ENCODE assay signal across 22 cellular contexts in genomic region chr3:181622365-181622764, GRCh38.
DNase-seq lines count a peak whose midpoint lies in the region; ATAC-seq and TF ChIP-seq lines count a peak whose summit lies in the region.
"Had no signal": no experiment of that assay in that cellular context is flagged by ENCODE, and none has a peak within 500 bp of the region (broad histone marks: within the 10 kb centered on the region; RNA-seq: fewer than 3 reads in every experiment).

No MANE protein-coding gene starts in this region.

- no peak overlapping the region; the same call in 1 of the 2 replicates for H2AFZ ChIP-seq in GM23338

- H3K9me2 ChIP-seq in GM23338 (ENCODE audit: insufficient read depth): no peaks in the 10 kb centered on the region

- DNase-seq in Daoy (ENCODE audit: low read depth): peak; percentile 62
- DNase-seq in NCI-H69 (lab: John Stamatoyannopoulos, UW): peak; percentile 10
- DNase-seq in chondrocyte (ENCODE audit: low spot score): no peak
- DNase-seq in GM23338 (ENCODE audit: low spot score): no peak
- no peak for DNase-seq in NCI-H1048 (lab: John Stamatoyannopoulos, UW)
- DNase-seq: ACHN; activated CD4-positive, CD25-positive, alpha-beta regulatory T cell; activated effector memory CD4-positive, alpha-beta T cell treated with anti-CD3 and anti-CD28 coated beads, Interleukin-2, amount 50 U/mL, for 16 hours; islet precursor cell; NCI-H187; NCI-H446 treated with DMSO at 0.1 percent for 48 hours; retina; SHP77 treated with DMSO at 0.1 percent for 48 hours; stomach; T-helper 17 cell had no signal

- no peak for ATAC-seq in activated T-helper 17 cell treated with anti-CD3 and anti-CD28 coated beads, Interleukin-2, amount 50 U/mL, for 72 hours (replicated peaks)
- ATAC-seq in GM23338 (no peak), HG03280 (IDR thresholded peaks at IDR 0.05; ENCODE audit: unreplicated experiment) (no peak)
- ATAC-seq: esophagus mucosa, T-helper 17 cell had no signal

- H3F3A ChIP-seq in GM23338 (replicated peaks; ENCODE audit: low read depth): no peaks in the 10 kb centered on the region

- no peak overlapping the region for H3K4me2 ChIP-seq in GM23338

- peak overlapping the region; percentile 58 for H3K27ac ChIP-seq in layer of hippocampus (ENCODE audit: low read depth, low read length)
- no peak overlapping the region for H3K27ac ChIP-seq in GM23338 (ENCODE audit: low read depth)
- H3K27ac ChIP-seq: coronary artery, stomach, vagina had no signal

- H3K27me3 Mint-ChIP-seq in chondrocyte (ENCODE audit: low read depth) (no peaks in the 10 kb centered on the region), GM23338 (ENCODE audit: insufficient read depth, low read depth, poor library complexity) (no peaks in the 10 kb centered on the region)
- H3K27me3 Mint-ChIP-seq in activated T-helper 17 cell treated with anti-CD3 and anti-CD28 coated beads, Interleukin-2, amount 50 U/mL, for 72 hours: peaks cover 10% of the 10 kb centered on the region
- H3K27me3 Mint-ChIP-seq: T-helper 17 cell had no signal

- TF ChIP-seq CTCF in chondrocyte (IDR thresholded peaks at IDR 0.05) (no peak), GM23338 (conservative IDR thresholded peaks at IDR 0.05; ENCODE audit: low read depth in 2 of 2) (no peak)

- H3K9me3 Mint-ChIP-seq in chondrocyte (ENCODE audit: low read depth) (no peaks in the 10 kb centered on the region), GM23338 (no peaks in the 10 kb centered on the region)
- H3K9me3 Mint-ChIP-seq in activated T-helper 17 cell treated with anti-CD3 and anti-CD28 coated beads, Interleukin-2, amount 50 U/mL, for 72 hours: peaks cover 3% of the 10 kb centered on the region
- H3K9me3 Mint-ChIP-seq: CD14-positive monocyte had no signal

- H3K27ac Mint-ChIP-seq in chondrocyte (ENCODE audit: unreplicated experiment): peak overlapping the region; percentile 9
- H3K27ac Mint-ChIP-seq in activated T-helper 17 cell treated with anti-CD3 and anti-CD28 coated beads, Interleukin-2, amount 50 U/mL, for 72 hours: no peak overlapping the region
- H3K27ac Mint-ChIP-seq in GM23338: no peak overlapping the region
- H3K27ac Mint-ChIP-seq: CD14-positive monocyte, T-helper 17 cell had no signal

- H3K36me3 ChIP-seq in GM23338 (ENCODE audit: insufficient read depth): no peaks in the 10 kb centered on the region
- H3K36me3 ChIP-seq: stomach, vagina had no signal

- H3K27me3 ChIP-seq in layer of hippocampus (ENCODE audit: control insufficient read depth, insufficient read depth, low read length): no peaks in the 10 kb centered on the region
- H3K27me3 ChIP-seq in GM23338 (ENCODE audit: insufficient read depth): no peaks in the 10 kb centered on the region
- H3K27me3 ChIP-seq: stomach, vagina had no signal

- H3K4me3 ChIP-seq in GM23338: no peak overlapping the region
- H3K4me3 ChIP-seq: coronary artery, stomach, vagina had no signal

- H3K4me1 ChIP-seq in GM23338 (ENCODE audit: insufficient read depth): peaks cover 3% of the 10 kb centered on the region; the same call in 1 of the 2 replicates
- H3K4me1 ChIP-seq: stomach, vagina had no signal

- H3K4me3 Mint-ChIP-seq in chondrocyte (ENCODE audit: unreplicated experiment) (no peak overlapping the region), GM23338 (no peak overlapping the region)
- no peak overlapping the region for H3K4me3 Mint-ChIP-seq in activated T-helper 17 cell treated with anti-CD3 and anti-CD28 coated beads, Interleukin-2, amount 50 U/mL, for 72 hours
- H3K4me3 Mint-ChIP-seq: CD14-positive monocyte, T-helper 17 cell had no signal

- H3K4me1 Mint-ChIP-seq in chondrocyte (ENCODE audit: low read depth) (peaks cover 26% of the 10 kb centered on the region), GM23338 (peaks cover 5% of the 10 kb centered on the region; the same call in 2 of the 3 replicates)
- H3K4me1 Mint-ChIP-seq in activated T-helper 17 cell treated with anti-CD3 and anti-CD28 coated beads, Interleukin-2, amount 50 U/mL, for 72 hours: no peaks in the 10 kb centered on the region
- H3K4me1 Mint-ChIP-seq: T-helper 17 cell had no signal

- no peaks in the 10 kb centered on the region for H3K36me3 Mint-ChIP-seq in chondrocyte (ENCODE audit: low read depth)
- no peaks in the 10 kb centered on the region for H3K36me3 Mint-ChIP-seq in activated T-helper 17 cell treated with anti-CD3 and anti-CD28 coated beads, Interleukin-2, amount 50 U/mL, for 72 hours (ENCODE audit: low read depth)
- H3K36me3 Mint-ChIP-seq in GM23338 (ENCODE audit: low read depth): no peaks in the 10 kb centered on the region
- H3K36me3 Mint-ChIP-seq: CD14-positive monocyte had no signal

- H4K20me1 ChIP-seq in GM23338 (replicated peaks; ENCODE audit: insufficient read depth): no peaks in the 10 kb centered on the region

- no peaks in the 10 kb centered on the region for H3K79me2 ChIP-seq in GM23338 (replicated peaks; ENCODE audit: insufficient read depth)

TF ChIP-seq in GM23338, 12 proteins besides CTCF, POLR2A, EP300 and RAD21 (continues in another document):
- TF ChIP-seq NANOG (IDR thresholded peaks at IDR 0.05; ENCODE audit: borderline replicate concordance): no peak
- no peak for TF ChIP-seq ZNF462 (CRISPR knock-in tag; IDR thresholded peaks at IDR 0.05)
- no peak for TF ChIP-seq EZH2phosphoT487 (IDR thresholded peaks at IDR 0.05; ENCODE audit: unreplicated experiment)
- TF ChIP-seq ZNF331 (CRISPR knock-in tag; IDR thresholded peaks at IDR 0.05; ENCODE audit: low read depth): no peak
- no peak for TF ChIP-seq JUNB (IDR thresholded peaks at IDR 0.05; ENCODE audit: unreplicated experiment)
- TF ChIP-seq ETS1 (IDR thresholded peaks at IDR 0.05): no peak
- no peak for TF ChIP-seq STAT1 (IDR thresholded peaks at IDR 0.05; ENCODE audit: unreplicated experiment)
- no peak for TF ChIP-seq ZNF114 (CRISPR knock-in tag; IDR thresholded peaks at IDR 0.05)
- TF ChIP-seq EZH2 (IDR thresholded peaks at IDR 0.05; ENCODE audit: low read depth, unreplicated experiment): no peak

Comparison
In these comparisons a context has a peak if more than half of its experiments do, and no peak if none do; other contexts are left out.
1. DNase-seq: peak in Daoy (single experiment) and NCI-H69 (single experiment); none in chondrocyte (single experiment), GM23338 (single experiment) and NCI-H1048 (single experiment).